ENCODE assay signal across 8 cellular contexts in the genomic region with DNA sequence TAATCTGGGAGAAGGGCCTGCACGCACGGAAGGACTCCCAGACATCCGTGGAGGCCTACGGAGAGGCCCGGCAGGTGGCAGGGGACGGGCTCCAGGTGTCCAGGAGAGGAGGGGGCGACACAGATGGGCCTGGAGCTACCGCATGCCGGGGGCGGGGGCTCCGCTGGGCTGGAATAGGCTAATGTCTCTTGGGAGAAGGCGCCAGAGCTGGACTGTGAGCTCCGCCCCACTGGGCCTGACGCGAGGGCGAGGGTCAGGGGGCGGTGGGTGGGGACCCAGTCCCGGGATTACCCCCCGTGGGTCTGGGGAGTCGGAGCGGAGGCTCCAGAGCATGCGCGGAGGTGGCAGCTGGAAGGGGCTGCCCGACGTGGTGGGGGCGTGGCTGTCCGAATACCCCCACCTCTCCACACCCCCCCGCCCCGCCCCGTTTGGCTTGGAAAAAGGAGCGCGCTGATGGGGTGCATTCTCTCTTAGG. TPM values are rescaled to one million over a fixed set of nuclear protein-coding genes. Genes with fewer than 3 reads are reported as not detected.
DNase-seq lines count a peak whose midpoint lies in the region; ATAC-seq and TF ChIP-seq lines count a peak whose summit lies in the region.

No MANE protein-coding gene starts in this region.

- TF ChIP-seq CTCF in CD4-positive, alpha-beta T cell (IDR thresholded peaks at IDR 0.05) = no peak
- no peak for TF ChIP-seq CTCF in endodermal cell (conservative IDR thresholded peaks at IDR 0.05)

- no peaks in the 10 kb centered on the region for H3K27me3 Mint-ChIP-seq in CD4-positive, alpha-beta T cell
- H3K27me3 Mint-ChIP-seq in endodermal cell (ENCODE audit: insufficient read depth) = no peaks in the 10 kb centered on the region

- peaks cover 6% of the 10 kb centered on the region for H3K36me3 Mint-ChIP-seq in CD4-positive, alpha-beta T cell (ENCODE audit: low read depth)
- peaks cover 6% of the 10 kb centered on the region for H3K36me3 Mint-ChIP-seq in endodermal cell (ENCODE audit: low read depth)

- H3K4me1 ChIP-seq in endodermal cell (ENCODE audit: control insufficient read depth, insufficient read depth, low read length) (peaks cover 16% of the 10 kb centered on the region), mucosa of rectum (ENCODE audit: control insufficient read depth in 2 of 2, insufficient read depth in 2 of 2, low read length in 2 of 2) (peaks cover 15 to 32% of the 10 kb centered on the region in 2 donors)

- H3K27me3 ChIP-seq in CD4-positive, alpha-beta T cell (ENCODE audit: control insufficient read depth, insufficient read depth, low read length) = no peaks in the 10 kb centered on the region
- no peaks in the 10 kb centered on the region for H3K27me3 ChIP-seq in endodermal cell (ENCODE audit: control insufficient read depth, insufficient read depth, low read length, poor library complexity, severe bottlenecking)
- no peaks in the 10 kb centered on the region for H3K27me3 ChIP-seq in mucosa of rectum (ENCODE audit: control insufficient read depth in 2 of 2, insufficient read depth in 2 of 2, low read length in 2 of 2)

- H3K36me3 ChIP-seq in endodermal cell (ENCODE audit: control insufficient read depth, insufficient read depth, low read length) = peaks cover 5% of the 10 kb centered on the region
- H3K36me3 ChIP-seq in mucosa of rectum (ENCODE audit: control insufficient read depth in 2 of 2, insufficient read depth in 2 of 2, low read length in 2 of 2) = peaks cover 0 to under 1% of the 10 kb centered on the region in 2 donors

- H3K27ac Mint-ChIP-seq in CD4-positive, alpha-beta T cell = peak overlapping the region; percentile 69
- peak overlapping the region; percentile 95 for H3K27ac Mint-ChIP-seq in endodermal cell

- CTCF ChIA-PET in CD4-positive, alpha-beta T cell (lab: Charles Lee) = interaction anchor here (0.6 to 1.6 kb wide), 10 partner anchors 8 to 279 kb away, joined by 3 to 7 read pairs (median 4); a partner anchor contains a TSS

- intact Hi-C loops in CD4-positive, alpha-beta T cell (cut with DNase I, micrococcal nuclease) = loop anchor here (1.0 to 2.0 kb wide), 3 partner anchors 48 to 205 kb away; a partner anchor contains a TSS

- peak overlapping the region; percentile 95 for H3K4me3 Mint-ChIP-seq in CD4-positive, alpha-beta T cell
- peak overlapping the region; percentile 97 for H3K4me3 Mint-ChIP-seq in endodermal cell

- peak overlapping the region; percentile 99 for H3K4me3 ChIP-seq in endodermal cell (ENCODE audit: low read length)
- H3K4me3 ChIP-seq in mucosa of rectum (ENCODE audit: low read length in 2 of 2) = peak overlapping the region; percentile 95 to 97

- H3K4me1 Mint-ChIP-seq in CD4-positive, alpha-beta T cell (ENCODE audit: low read depth) = peaks cover 57% of the 10 kb centered on the region
- peaks cover 37% of the 10 kb centered on the region for H3K4me1 Mint-ChIP-seq in endodermal cell

- WGBS in endodermal cell (ENCODE audit: insufficient coverage in 1 of 2, insufficient read length in 1 of 2), 2 experiments = 0% methylated on average over 6 to 25 of the region's 32 CpGs

- no peaks in the 10 kb centered on the region for H3K9me3 ChIP-seq in CD4-positive, alpha-beta T cell (ENCODE audit: control insufficient read depth, low read length)
- H3K9me3 ChIP-seq in endodermal cell (ENCODE audit: control insufficient read depth, low read length) (no peaks in the 10 kb centered on the region), mucosa of rectum (ENCODE audit: control insufficient read depth in 2 of 2, low read length in 2 of 2) (no peaks in the 10 kb centered on the region)

- no peak for ATAC-seq in CD4-positive, alpha-beta T cell (ENCODE audit: poor library complexity)
- ATAC-seq in GM21825 (IDR thresholded peaks at IDR 0.05; ENCODE audit: unreplicated experiment) = peak; percentile 2
- no peak for ATAC-seq in GM19463 (IDR thresholded peaks at IDR 0.05; ENCODE audit: unreplicated experiment)

- peak; percentile 6 to 44 (median 20) for DNase-seq in CD4-positive, alpha-beta T cell
- DNase-seq in NCI-H345 treated with DMSO at 0.1 percent for 48 hours (lab: John Stamatoyannopoulos, UW; ENCODE audit: unreplicated experiment) (peak; percentile 80), endodermal cell (peak; percentile 97)
- DNase-seq in activated CD8-positive, alpha-beta memory T cell treated with anti-CD3 and anti-CD28 coated beads, Interleukin-2, amount 50 U/mL, for 24 hours (ENCODE audit: extremely low read depth) = peak; percentile 10
- peak; percentile 54 for DNase-seq in stimulated activated naive CD4-positive, alpha-beta T cell treated with Interleukin-2 at 50 U/mL for 16 hours (lab: John Stamatoyannopoulos, UW)

- POLR2A ChIA-PET in CD4-positive, alpha-beta T cell (lab: Charles Lee) = interaction anchor here (1.2 to 4.2 kb wide), 2 partner anchors 8 to 47 kb away, joined by 5 to 23 read pairs; a partner anchor contains a TSS

- H3K9me3 Mint-ChIP-seq in CD4-positive, alpha-beta T cell = no peaks in the 10 kb centered on the region
- no peaks in the 10 kb centered on the region for H3K9me3 Mint-ChIP-seq in endodermal cell

- H3K9ac ChIP-seq in endodermal cell (ENCODE audit: extremely low read depth, low read length, poor library complexity, severe bottlenecking) = peak overlapping the region; percentile 81
- H3K9ac ChIP-seq in mucosa of rectum (ENCODE audit: low read depth in 1 of 2, low read length in 2 of 2) = peak overlapping the region; percentile 93 to 97

- H3K27ac ChIP-seq in CD4-positive, alpha-beta T cell (ENCODE audit: low read depth, low read length) = no peak overlapping the region
- H3K27ac ChIP-seq in endodermal cell (ENCODE audit: low read depth, low read length) (peak overlapping the region; percentile 96), mucosa of rectum (ENCODE audit: low read depth in 2 of 2, low read length in 2 of 2) (peak overlapping the region; percentile 61 to 65)

RNA-seq across cellular contexts. Expression of a gene that starts 0.7 kb away (rescaled TPM):
- 10 to 100 TPM; 15.2 to 16.3 TPM for total RNA-seq in CD4-positive, alpha-beta T cell
- 10 to 100 TPM; 54.5 to 65.7 TPM for total RNA-seq in endodermal cell
- polyA plus RNA-seq in endodermal cell (2013, experiment 1 of 2) = 48.5 TPM
- 52.3 TPM for polyA plus RNA-seq in endodermal cell (2013, experiment 2 of 2)

RNA-seq across cellular contexts. Expression of a gene that starts 47.2 kb away (rescaled TPM):
- 10 to 100 TPM; 31.3 to 34.5 TPM for total RNA-seq in CD4-positive, alpha-beta T cell
- 10 to 100 TPM; 32.8 to 39.8 TPM for total RNA-seq in endodermal cell
- polyA plus RNA-seq in endodermal cell (2013, experiment 1 of 2) = 17.5 TPM
- polyA plus RNA-seq in endodermal cell (2013, experiment 2 of 2) = 14.5 TPM

Comparison
In these comparisons a context has a peak if more than half of its experiments do, and no peak if none do; other contexts are left out.
1. DNase-seq: peak in every context shown above with its lines; median percentile 97 in endodermal cell; 80 in NCI-H345 treated with DMSO at 0.1 percent for 48 hours; 54 in stimulated activated naive CD4-positive, alpha-beta T cell treated with Interleukin-2 at 50 U/mL for 16 hours; 20 in CD4-positive, alpha-beta T cell; 10 in activated CD8-positive, alpha-beta memory T cell treated with anti-CD3 and anti-CD28 coated beads, Interleukin-2, amount 50 U/mL, for 24 hours.